Comparison of ENCODE assay signal across 15 cellular contexts in genomic region chr16:1239575-1239974, GRCh38. TPM values are rescaled to one million over a fixed set of nuclear protein-coding genes. Genes with fewer than 3 reads are reported as not detected.
DNase-seq lines count a peak whose midpoint lies in the region; ATAC-seq and TF ChIP-seq lines count a peak whose summit lies in the region.
"Not testable (repeated sequence)": the region's sequence is repeated elsewhere in the genome, so short reads cannot be mapped to it uniquely, and the experiment has no call there.
"Had no signal": no experiment of that assay in that cellular context is flagged by ENCODE, and none has a peak within 500 bp of the region (broad histone marks: within the 10 kb centered on the region; RNA-seq: fewer than 3 reads in every experiment).

No MANE protein-coding gene starts in this region.

- not testable (repeated sequence) for TF ChIP-seq CTCF in RWPE2 (IDR thresholded peaks at IDR 0.05; ENCODE audit: poor library complexity, severe bottlenecking); spleen (IDR thresholded peaks at IDR 0.05 in 8 of 11, conservative IDR thresholded peaks at IDR 0.05 in 3 of 11)

- not testable (repeated sequence) for H3K4me1 ChIP-seq in RWPE2 (ENCODE audit: insufficient read depth, poor library complexity, severe bottlenecking); spleen

- not testable (repeated sequence) for H3K9me3 ChIP-seq in RWPE2 (ENCODE audit: severe bottlenecking); spleen

- not testable (repeated sequence) for H3K27ac ChIP-seq in RWPE2 (ENCODE audit: poor library complexity, severe bottlenecking); spleen

- H3K27me3 Mint-ChIP-seq in natural killer cell treated with Interleukin-12 subunit alpha and Interleukin-12 subunit beta and Interleukin-15 and Interleukin-18, amount 100 ng/mL, for 72 hours, result not testable (repeated sequence)

- intact Hi-C loops in Right ventricle myocardium inferior (cut with DNase I); left ventricle myocardium superior (cut with micrococcal nuclease); spleen (cut with DNase I; ENCODE audit: low total_unique reads): not testable (repeated sequence)

- H3K36me3 ChIP-seq in RWPE2 (ENCODE audit: low read depth); spleen: not testable (repeated sequence)

- WGBS in spleen, 5 donors, result 69 to 90% (median 81%) methylated on average over 5 to 9 of the region's 9 CpGs

- H3K36me3 Mint-ChIP-seq in natural killer cell treated with Interleukin-12 subunit alpha and Interleukin-12 subunit beta and Interleukin-15 and Interleukin-18, amount 100 ng/mL, for 72 hours, result not testable (repeated sequence)

- DNase-seq in RWPE2 (ENCODE audit: low spot score) (peak; percentile 62), Right ventricle myocardium inferior (ENCODE audit: missing footprints) (peak; percentile 28), left ventricle myocardium superior (peak; percentile 9), spleen (peak; percentile 58)
- DNase-seq in activated naive CD4-positive, alpha-beta T cell treated with anti-CD3 and anti-CD28 coated beads, Interleukin-2, amount 50 U/mL, for 16 hours, result peak; percentile 4
- peak; percentile 51 for DNase-seq in natural killer cell treated with Interleukin-12 subunit alpha and Interleukin-12 subunit beta and Interleukin-15 and Interleukin-18, amount 100 ng/mL, for 72 hours (ENCODE audit: low spot score)

- H3K27me3 ChIP-seq in RWPE2 (ENCODE audit: insufficient read depth, poor library complexity, severe bottlenecking), result not testable (repeated sequence)
- H3K27me3 ChIP-seq in spleen (replicated peaks in 1 of 7), result peaks cover 0 to 14% (median 0%) of the 10 kb centered on the region in 7 donors

- not testable (repeated sequence) for H3K4me3 Mint-ChIP-seq in natural killer cell treated with Interleukin-12 subunit alpha and Interleukin-12 subunit beta and Interleukin-15 and Interleukin-18, amount 100 ng/mL, for 72 hours

- H3K27ac Mint-ChIP-seq in natural killer cell treated with Interleukin-12 subunit alpha and Interleukin-12 subunit beta and Interleukin-15 and Interleukin-18, amount 100 ng/mL, for 72 hours, result not testable (repeated sequence)

- H3K4me3 ChIP-seq in RWPE2 (ENCODE audit: severe bottlenecking); spleen: not testable (repeated sequence)

- H3K4me1 Mint-ChIP-seq in natural killer cell treated with Interleukin-12 subunit alpha and Interleukin-12 subunit beta and Interleukin-15 and Interleukin-18, amount 100 ng/mL, for 72 hours (ENCODE audit: low read depth in 2 of 2), result not testable (repeated sequence)

- not testable (repeated sequence) for H3K9me3 Mint-ChIP-seq in natural killer cell treated with Interleukin-12 subunit alpha and Interleukin-12 subunit beta and Interleukin-15 and Interleukin-18, amount 100 ng/mL, for 72 hours

- TF ChIP-seq POLR2A in spleen (IDR thresholded peaks at IDR 0.05), result not testable (repeated sequence)

- not testable (repeated sequence) for ATAC-seq in RWPE2 (ENCODE audit: low read depth); Right ventricle myocardium inferior; left ventricle myocardium superior; natural killer cell treated with Interleukin-12 subunit alpha and Interleukin-12 subunit beta and Interleukin-15 and Interleukin-18, amount 100 ng/mL, for 72 hours

RNA-seq across cellular contexts. Expression of gene TPSAB1, which starts 0.9 kb away (rescaled TPM):
- total RNA-seq in Right ventricle myocardium inferior, result 9.4 TPM
- 4.3 TPM for total RNA-seq in left ventricle myocardium superior
- 1 to 10 TPM in 1 of 2 donors, not detected in 1; 6.6 TPM for total RNA-seq in natural killer cell treated with Interleukin-12 subunit alpha and Interleukin-12 subunit beta and Interleukin-15 and Interleukin-18, amount 100 ng/mL, for 72 hours
- 10 to 100 TPM in 2 of 7 donors, 1 to 10 TPM in 3, under 1 TPM in 1, not detected in 1; 0.60 to 17.9 (median 1.8) TPM for total RNA-seq in spleen
- under 1 TPM; 0.26 to 0.65 (median 0.59) TPM for polyA plus RNA-seq in spleen
- total RNA-seq: CD8-positive, alpha-beta memory T cell; Daoy; G401; GM23338; H4; H9 had no signal
- polyA plus RNA-seq: A549; CD14-positive monocyte; CD8-positive, alpha-beta memory T cell; GM23338 had no signal

RNA-seq across cellular contexts. Expression of gene TPSB2, which starts 9.6 kb away (rescaled TPM):
- total RNA-seq in Right ventricle myocardium inferior (10.0 TPM), left ventricle myocardium superior (7.3 TPM), spleen (1 to 10 TPM in 4 of 7 donors, not detected in 3; 1.1 to 8.2 (median 4.5) TPM)
- 1 to 10 TPM in 1 of 2 donors, not detected in 1; 1.0 TPM for total RNA-seq in natural killer cell treated with Interleukin-12 subunit alpha and Interleukin-12 subunit beta and Interleukin-15 and Interleukin-18, amount 100 ng/mL, for 72 hours
- polyA plus RNA-seq in spleen, result under 1 TPM in 2 of 3 donors, not detected in 1; 0.29 to 0.50 TPM
- total RNA-seq: CD4-positive, alpha-beta T cell; CD8-positive, alpha-beta memory T cell; Daoy; G401; GM23338; H9 had no signal
- polyA plus RNA-seq: A549; CD14-positive monocyte; CD8-positive, alpha-beta memory T cell had no signal

RNA-seq across cellular contexts. Expression of gene TPSG1, which starts 14.5 kb away (rescaled TPM):
- total RNA-seq in Right ventricle myocardium inferior, result 0.30 TPM
- not detected for total RNA-seq in left ventricle myocardium superior
- total RNA-seq in natural killer cell treated with Interleukin-12 subunit alpha and Interleukin-12 subunit beta and Interleukin-15 and Interleukin-18, amount 100 ng/mL, for 72 hours, result 1 to 10 TPM in 1 of 2 donors, not detected in 1; 1.3 TPM
- under 1 TPM in 1 of 7 donors, not detected in 6; 0.46 TPM for total RNA-seq in spleen
- polyA plus RNA-seq in spleen, result not detected
- total RNA-seq: CD4-positive, alpha-beta T cell; CD8-positive, alpha-beta memory T cell; G401; GM23338; H9 had no signal
- polyA plus RNA-seq: A549; CD14-positive monocyte; CD8-positive, alpha-beta memory T cell had no signal

RNA-seq across cellular contexts. Expression of gene TPSD1, which starts 16.3 kb away (rescaled TPM):
- total RNA-seq in Right ventricle myocardium inferior, result 0.54 TPM
- total RNA-seq in left ventricle myocardium superior, result 0.50 TPM
- not detected for total RNA-seq in natural killer cell treated with Interleukin-12 subunit alpha and Interleukin-12 subunit beta and Interleukin-15 and Interleukin-18, amount 100 ng/mL, for 72 hours
- under 1 TPM in 1 of 7 donors, not detected in 6; 0.76 TPM for total RNA-seq in spleen
- under 1 TPM in 1 of 3 donors, not detected in 2; 0.11 TPM for polyA plus RNA-seq in spleen
- total RNA-seq: CD4-positive, alpha-beta T cell; CD8-positive, alpha-beta memory T cell; Daoy; G401; H4; H9 had no signal
- polyA plus RNA-seq: A549; CD14-positive monocyte; CD8-positive, alpha-beta memory T cell; GM23338 had no signal

Comparison
In these comparisons a context has a peak if more than half of its experiments do, and no peak if none do; other contexts are left out.
1. DNase-seq: peak in every context shown above with its lines; median percentile 62 in RWPE2; 58 in spleen; 51 in natural killer cell treated with Interleukin-12 subunit alpha and Interleukin-12 subunit beta and Interleukin-15 and Interleukin-18, amount 100 ng/mL, for 72 hours; 28 in Right ventricle myocardium inferior; 9 in left ventricle myocardium superior; 4 in activated naive CD4-positive, alpha-beta T cell treated with anti-CD3 and anti-CD28 coated beads, Interleukin-2, amount 50 U/mL, for 16 hours.